Comparison of ENCODE assay signal across 9 cellular contexts in the genomic region with DNA sequence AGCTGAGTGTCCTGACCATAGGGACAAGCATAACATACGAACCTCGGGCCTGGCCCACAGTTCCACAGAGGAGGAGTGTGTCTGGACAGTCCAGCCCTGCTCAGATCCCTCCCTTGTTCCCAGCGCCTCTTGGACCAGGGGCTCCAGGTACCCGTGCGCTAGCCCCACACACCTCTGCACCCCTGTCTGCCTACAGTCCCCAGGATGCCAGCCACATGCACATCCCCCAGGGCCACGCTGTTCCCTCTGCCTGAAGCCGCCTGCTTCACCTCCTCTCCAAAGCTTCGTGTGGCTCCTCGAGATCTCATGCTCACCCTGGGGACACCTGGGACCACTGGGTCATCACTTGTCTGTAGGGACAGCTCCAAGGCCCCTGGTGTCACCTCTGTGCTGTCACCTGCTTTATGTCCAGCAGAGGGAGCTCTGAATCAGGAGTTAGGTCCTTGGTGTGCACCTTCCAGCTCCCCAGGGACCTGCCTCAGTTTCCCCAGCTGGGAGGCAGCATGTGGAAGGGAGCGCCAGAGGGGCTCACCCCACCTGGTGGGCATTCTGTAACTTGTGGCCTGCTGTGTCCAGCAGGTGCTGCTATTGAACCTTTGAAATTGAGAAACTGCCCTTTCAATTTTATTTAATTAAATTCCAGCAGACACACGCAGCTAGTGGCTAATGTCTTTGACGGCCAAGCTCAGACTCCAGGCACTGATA. TPM values are rescaled to one million over a fixed set of nuclear protein-coding genes. Genes with fewer than 3 reads are reported as not detected.
DNase-seq lines count a peak whose midpoint lies in the region; ATAC-seq, FAIRE-seq and TF ChIP-seq lines count a peak whose summit lies in the region.
"Had no signal": no experiment of that assay in that cellular context is flagged by ENCODE, and none has a peak within 500 bp of the region (broad histone marks: within the 10 kb centered on the region; RNA-seq: fewer than 3 reads in every experiment).

No MANE protein-coding gene starts in this region.

- FAIRE-seq in H54 (lab: Jason Lieb, UNC) = no peak
- FAIRE-seq: frontal cortex had no signal

- ATAC-seq in GM19035 (IDR thresholded peaks at IDR 0.05; ENCODE audit: unreplicated experiment) = no peak

- no peaks in the 10 kb centered on the region for H3K9me3 ChIP-seq in SJCRH30 (replicated peaks)

- no peaks in the 10 kb centered on the region for H3K36me3 ChIP-seq in SJCRH30

- no peak for TF ChIP-seq POLR2A in H54 (IDR thresholded peaks at IDR 0.05; ENCODE audit: low read depth, low read length)

- no peak overlapping the region for H3K4me3 ChIP-seq in AG10803 (ENCODE audit: low read length)
- H3K4me3 ChIP-seq in SJCRH30 = no peak overlapping the region

- H3K27ac ChIP-seq in SJCRH30 = no peak overlapping the region

- H3K27me3 ChIP-seq in SJCRH30 = peaks cover 22% of the 10 kb centered on the region

- H3K4me1 ChIP-seq in SJCRH30 = peaks cover 29% of the 10 kb centered on the region

- DNase-seq in AG10803 (ENCODE audit: low read depth) (peak; percentile 32), GM19238 (ENCODE audit: insufficient read length, low spot score) (peak; percentile 46), SJCRH30 (peak; percentile 77 to 88), amniotic epithelial cell (ENCODE audit: low read depth) (peak; percentile 21), iris pigment epithelial cell (ENCODE audit: low read depth) (peak; percentile 26), H54 (ENCODE audit: insufficient read length, low spot score) (no peak)
- DNase-seq in stimulated activated CD8-positive, alpha-beta memory T cell treated with anti-CD3 and anti-CD28 coated beads, Interleukin-12 subunit alpha, Interleukin-12 subunit beta, amount 100 ng/mL, for 1 hour (ENCODE audit: low read depth) = peak; percentile 20

- peak; percentile 75 for TF ChIP-seq CTCF in AG10803 (conservative IDR thresholded peaks at IDR 0.05; ENCODE audit: low read length)

RNA-seq across cellular contexts. Expression of gene YTHDF1, which starts 7.3 kb away (rescaled TPM):
- total RNA-seq in SJCRH30 (2014; rRNA removed; shearing (Covaris generic)) = 83.2 and 84.4 TPM in 2 replicates

RNA-seq across cellular contexts. Expression of gene BIRC7, which starts 12.4 kb away (rescaled TPM):
- total RNA-seq in SJCRH30 (2014; rRNA removed; shearing (Covaris generic)) = 0.10 TPM in 1 of 2 replicates, not detected in the other
- total RNA-seq: frontal cortex had no signal

RNA-seq across cellular contexts. Expression of gene NKAIN4, which starts 31.0 kb away (rescaled TPM):
- total RNA-seq in SJCRH30 (2014; rRNA removed; shearing (Covaris generic)) = 15.5 and 16.4 TPM in 2 replicates

RNA-seq across cellular contexts. Expression of gene ARFGAP1, which starts 49.3 kb away (rescaled TPM):
- 72.5 and 96.8 TPM in 2 replicates for total RNA-seq in SJCRH30 (2014; rRNA removed; shearing (Covaris generic))
